1 cellular context compared by ENCODE assay signal in the genomic region with DNA sequence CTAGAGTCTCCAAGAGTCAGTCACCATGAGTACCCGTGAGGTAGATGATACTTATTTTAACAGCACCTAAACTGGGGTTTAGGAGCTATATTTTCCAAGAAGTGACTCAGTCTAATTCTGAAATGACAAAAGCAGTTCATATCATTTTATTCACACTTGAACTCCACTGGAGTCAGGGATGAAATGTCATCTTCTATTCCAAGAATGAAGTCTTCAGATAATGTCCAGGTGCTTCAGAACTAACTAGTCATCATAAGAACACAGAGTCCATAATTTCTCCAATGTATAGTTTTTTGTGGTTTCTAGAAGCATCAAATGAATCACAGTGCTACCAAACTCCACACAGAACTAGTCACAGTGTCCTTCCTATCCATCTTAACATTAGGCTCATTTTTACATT.
TF ChIP-seq lines count a peak whose summit lies in the region.

No MANE protein-coding gene starts in this region.

TF ChIP-seq in GM12878, 131 proteins besides CTCF, POLR2A, EP300 and RAD21 (continued from another document):
- TF ChIP-seq, protein P1, sequence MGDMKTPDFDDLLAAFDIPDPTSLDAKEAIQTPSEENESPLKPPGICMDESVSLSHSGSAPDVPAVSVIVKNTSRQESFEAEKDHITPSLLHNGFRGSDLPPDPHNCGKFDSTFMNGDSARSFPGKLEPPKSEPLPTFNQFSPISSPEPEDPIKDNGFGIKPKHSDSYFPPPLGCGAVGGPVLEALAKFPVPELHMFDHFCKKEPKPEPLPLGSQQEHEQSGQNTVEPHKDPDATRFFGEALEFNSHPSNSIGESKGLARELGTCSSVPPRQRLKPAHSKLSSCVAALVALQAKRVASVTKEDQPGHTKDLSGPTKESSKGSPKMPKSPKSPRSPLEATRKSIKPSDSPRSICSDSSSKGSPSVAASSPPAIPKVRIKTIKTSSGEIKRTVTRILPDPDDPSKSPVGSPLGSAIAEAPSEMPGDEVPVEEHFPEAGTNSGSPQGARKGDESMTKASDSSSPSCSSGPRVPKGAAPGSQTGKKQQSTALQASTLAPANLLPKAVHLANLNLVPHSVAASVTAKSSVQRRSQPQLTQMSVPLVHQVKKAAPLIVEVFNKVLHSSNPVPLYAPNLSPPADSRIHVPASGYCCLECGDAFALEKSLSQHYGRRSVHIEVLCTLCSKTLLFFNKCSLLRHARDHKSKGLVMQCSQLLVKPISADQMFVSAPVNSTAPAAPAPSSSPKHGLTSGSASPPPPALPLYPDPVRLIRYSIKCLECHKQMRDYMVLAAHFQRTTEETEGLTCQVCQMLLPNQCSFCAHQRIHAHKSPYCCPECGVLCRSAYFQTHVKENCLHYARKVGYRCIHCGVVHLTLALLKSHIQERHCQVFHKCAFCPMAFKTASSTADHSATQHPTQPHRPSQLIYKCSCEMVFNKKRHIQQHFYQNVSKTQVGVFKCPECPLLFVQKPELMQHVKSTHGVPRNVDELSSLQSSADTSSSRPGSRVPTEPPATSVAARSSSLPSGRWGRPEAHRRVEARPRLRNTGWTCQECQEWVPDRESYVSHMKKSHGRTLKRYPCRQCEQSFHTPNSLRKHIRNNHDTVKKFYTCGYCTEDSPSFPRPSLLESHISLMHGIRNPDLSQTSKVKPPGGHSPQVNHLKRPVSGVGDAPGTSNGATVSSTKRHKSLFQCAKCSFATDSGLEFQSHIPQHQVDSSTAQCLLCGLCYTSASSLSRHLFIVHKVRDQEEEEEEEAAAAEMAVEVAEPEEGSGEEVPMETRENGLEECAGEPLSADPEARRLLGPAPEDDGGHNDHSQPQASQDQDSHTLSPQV (IDR thresholded peaks at IDR 0.05): no peak
